8 cellular contexts compared by ENCODE assay signal in genomic region chr4:155809835-155810234, GRCh38. TPM values are rescaled to one million over a fixed set of nuclear protein-coding genes. Genes with fewer than 3 reads are reported as not detected.
DNase-seq lines count a peak whose midpoint lies in the region; ATAC-seq and TF ChIP-seq lines count a peak whose summit lies in the region.

No MANE protein-coding gene starts in this region.

- no peaks in the 10 kb centered on the region for H3K27me3 Mint-ChIP-seq in activated CD4-positive, alpha-beta T cell treated with anti-CD3 and anti-CD28 coated beads, Interleukin-2, amount 10 ng/mL, durations not matched to agents 7 days and 5 days
- no peaks in the 10 kb centered on the region for H3K27me3 Mint-ChIP-seq in type B pancreatic cell

- POLR2A ChIA-PET in activated CD4-positive, alpha-beta T cell treated with anti-CD3 and anti-CD28 coated beads, Interleukin-2, amount 10 ng/mL, durations not matched to agents 7 days and 5 days (lab: Charles Lee) = interaction anchor here (2.2 kb wide), 1 partner anchor 144 kb away, joined by 10 read pairs; the partner anchor contains the start of gene CTSO

- H3K27ac Mint-ChIP-seq in activated CD4-positive, alpha-beta T cell treated with anti-CD3 and anti-CD28 coated beads, Interleukin-2, amount 10 ng/mL, durations not matched to agents 7 days and 5 days = no peak overlapping the region
- peak overlapping the region; percentile 10 for H3K27ac Mint-ChIP-seq in type B pancreatic cell

- H3K4me1 Mint-ChIP-seq in activated CD4-positive, alpha-beta T cell treated with anti-CD3 and anti-CD28 coated beads, Interleukin-2, amount 10 ng/mL, durations not matched to agents 7 days and 5 days = no peaks in the 10 kb centered on the region
- peaks cover 3% of the 10 kb centered on the region for H3K4me1 Mint-ChIP-seq in type B pancreatic cell (ENCODE audit: unreplicated experiment)

- ATAC-seq in GM21723 (IDR thresholded peaks at IDR 0.05; ENCODE audit: unreplicated experiment) = peak; percentile 96

- H3K36me3 Mint-ChIP-seq in activated CD4-positive, alpha-beta T cell treated with anti-CD3 and anti-CD28 coated beads, Interleukin-2, amount 10 ng/mL, durations not matched to agents 7 days and 5 days (ENCODE audit: low read depth) = no peaks in the 10 kb centered on the region
- no peaks in the 10 kb centered on the region for H3K36me3 Mint-ChIP-seq in type B pancreatic cell

- TF ChIP-seq CTCF in type B pancreatic cell (conservative IDR thresholded peaks at IDR 0.05) = peak; percentile 87

- no peak overlapping the region for H3K4me3 Mint-ChIP-seq in activated CD4-positive, alpha-beta T cell treated with anti-CD3 and anti-CD28 coated beads, Interleukin-2, amount 10 ng/mL, durations not matched to agents 7 days and 5 days
- no peak overlapping the region for H3K4me3 Mint-ChIP-seq in type B pancreatic cell

- no peaks in the 10 kb centered on the region for H3K9me3 Mint-ChIP-seq in activated CD4-positive, alpha-beta T cell treated with anti-CD3 and anti-CD28 coated beads, Interleukin-2, amount 10 ng/mL, durations not matched to agents 7 days and 5 days
- no peaks in the 10 kb centered on the region for H3K9me3 Mint-ChIP-seq in type B pancreatic cell

- CTCF ChIA-PET in activated CD4-positive, alpha-beta T cell treated with anti-CD3 and anti-CD28 coated beads, Interleukin-2, amount 10 ng/mL, durations not matched to agents 7 days and 5 days (lab: Charles Lee) = no interaction called here

- peak; percentile 30 for DNase-seq in activated CD4-positive, alpha-beta T cell treated with anti-CD3 and anti-CD28 coated beads, Interleukin-2, amount 10 ng/mL, durations not matched to agents 7 days and 5 days
- no peak for DNase-seq in activated CD4-positive, alpha-beta T cell treated with anti-CD3 and anti-CD28 coated beads for 1 hour
- DNase-seq in HT1080 (ENCODE audit: low read depth) (peak; percentile 81), NOMO-1 treated with dmso at 0.1 percent for 144 hours (lab: John Stamatoyannopoulos, UW; ENCODE audit: unreplicated experiment) (peak; percentile 27), left kidney (ENCODE audit: low read depth, low spot score) (peak; percentile 89), type B pancreatic cell (ENCODE audit: extremely low spot score, unreplicated experiment) (no peak)
- peak; percentile 25 for DNase-seq in central memory CD4-positive, alpha-beta T cell

RNA-seq across cellular contexts. Expression of gene GUCY1B1, which starts 51.0 kb away (rescaled TPM):
- under 1 TPM; 0.12 to 0.29 TPM for total RNA-seq in activated CD4-positive, alpha-beta T cell treated with anti-CD3 and anti-CD28 coated beads, Interleukin-2, amount 10 ng/mL, durations not matched to agents 7 days and 5 days
- total RNA-seq in HT1080 (2014; rRNA removed; shearing (Covaris generic)) = 5.3 and 7.6 TPM in 2 replicates
- 10.2 and 10.7 TPM in 2 replicates for polyA plus RNA-seq in HT1080 (2015; cell fraction: cytosol; rRNA removed)
- polyA plus RNA-seq in HT1080 (2015; cell fraction: nucleus; rRNA removed) = 9.0 and 9.5 TPM in 2 replicates
- total RNA-seq in type B pancreatic cell (ENCODE audit: low replicate concordance) = 3.6 and 6.6 TPM in 2 replicates

RNA-seq across cellular contexts. Expression of gene ASIC5, which starts 56.2 kb away (rescaled TPM):
- not detected for total RNA-seq in activated CD4-positive, alpha-beta T cell treated with anti-CD3 and anti-CD28 coated beads, Interleukin-2, amount 10 ng/mL, durations not matched to agents 7 days and 5 days
- not detected in 2 replicates for total RNA-seq in HT1080 (2014; rRNA removed; shearing (Covaris generic))
- polyA plus RNA-seq in HT1080 (2015; cell fraction: cytosol; rRNA removed) = not detected in 2 replicates
- polyA plus RNA-seq in HT1080 (2015; cell fraction: nucleus; rRNA removed) = not detected in 2 replicates
- total RNA-seq in type B pancreatic cell (ENCODE audit: low replicate concordance) = not detected in 2 replicates

Comparison
In these comparisons a context has a peak if more than half of its experiments do, and no peak if none do; other contexts are left out.
1. DNase-seq: peak in activated CD4-positive, alpha-beta T cell treated with anti-CD3 and anti-CD28 coated beads, Interleukin-2, amount 10 ng/mL, durations not matched to agents 7 days and 5 days (single experiment), HT1080 (single experiment), NOMO-1 treated with dmso at 0.1 percent for 144 hours (single experiment), central memory CD4-positive, alpha-beta T cell (single experiment) and left kidney (single experiment); none in activated CD4-positive, alpha-beta T cell treated with anti-CD3 and anti-CD28 coated beads for 1 hour (single experiment) and type B pancreatic cell (single experiment).